28 cellular contexts compared by ENCODE assay signal in genomic region chr1:1529936-1530335, GRCh38.
"Had no signal": no experiment of that assay in that cellular context is flagged by ENCODE, and none has a peak within 500 bp of the region (broad histone marks: within the 10 kb centered on the region; RNA-seq: fewer than 3 reads in every experiment).

No MANE protein-coding gene starts in this region.

- H3K4me3 ChIP-seq: neural progenitor cell, ovary, psoas muscle, skin epidermis, smooth muscle cell, spleen, suprapubic skin, testis, tibial artery, transverse colon, upper lobe of right lung, uterus had no signal

- H2AFZ ChIP-seq: neural progenitor cell, parathyroid adenoma had no signal

- H3K27ac ChIP-seq: neural progenitor cell, ovary, parathyroid adenoma, psoas muscle, skin epidermis, spleen, suprapubic skin, testis, tibial artery, transverse colon, upper lobe of right lung, uterus had no signal

- H3K4me2 ChIP-seq: neural progenitor cell, smooth muscle cell had no signal

- H3K79me2 ChIP-seq: parathyroid adenoma had no signal

- H3K4me1 ChIP-seq: neural progenitor cell, parathyroid adenoma, spleen, suprapubic skin, testis, transverse colon, upper lobe of right lung, uterus had no signal

- ATAC-seq: natural killer cell; psoas muscle; sciatic nerve; stimulated activated memory B cell treated with anti-CD40 and anti-IgM and Interleukin-4, amounts not matched to agents 10 μg/mL and 1 μg/mL and 100 μg/mL, for 72 hours; stimulated activated naive CD8-positive, alpha-beta T cell treated with anti-CD3 and anti-CD28 coated beads, Interleukin-15, amount 100 ng/mL, for 72 hours; stimulated activated naive CD8-positive, alpha-beta T cell treated with anti-CD3 and anti-CD28 coated beads, Interleukin-15, Interleukin-2, amounts not matched to agents 100 U/mL and 50 U/mL, for 24 hours; upper lobe of right lung had no signal

- DNase-seq: natural killer cell; occipital lobe; ovary; posterior cingulate gyrus; psoas muscle; right cardiac atrium; spleen; stimulated activated CD4-positive, alpha-beta T cell treated with anti-CD3 and anti-CD28 coated beads, Interleukin-12 subunit alpha, Interleukin-12 subunit beta, amount 100 ng/mL, for 4 hours; stimulated activated CD4-positive, alpha-beta T cell treated with anti-CD3 and anti-CD28 coated beads, Interleukin-1b, Interleukin-23, amount 100 ng/mL, for 48 hours; stimulated activated CD4-positive, alpha-beta T cell treated with anti-CD3 and anti-CD28 coated beads, Interleukin-4, amount 100 ng/mL, for 1 hour; stimulated activated CD4-positive, alpha-beta T cell treated with anti-CD3 and anti-CD28 coated beads, Interleukin-4, amount 100 ng/mL, for 4 hours; stimulated activated CD8-positive, alpha-beta memory T cell treated with anti-CD3 and anti-CD28 coated beads, Interleukin-4, amount 100 ng/mL, for 48 hours; stimulated activated naive CD4-positive, alpha-beta T cell; stimulated activated naive CD8-positive, alpha-beta T cell treated with anti-CD3 and anti-CD28 coated beads, Interleukin-15, amount 100 ng/mL, for 72 hours; stimulated activated naive CD8-positive, alpha-beta T cell treated with anti-CD3 and anti-CD28 coated beads, Interleukin-15, Interleukin-2, amounts not matched to agents 100 U/mL and 50 U/mL, for 24 hours; substantia nigra; testis; tibial artery; transverse colon; upper lobe of right lung; uterus had no signal

- H3K9me3 ChIP-seq: testis, upper lobe of right lung had no signal

- H3K9ac ChIP-seq: neural progenitor cell, parathyroid adenoma had no signal

- H3K36me3 ChIP-seq: neural progenitor cell, ovary, uterus had no signal

- H3K27me3 ChIP-seq: neural progenitor cell, ovary, spleen, suprapubic skin, testis, tibial artery, transverse colon, upper lobe of right lung, uterus had no signal
